In genomic region chr1:110155878-110156522, GRCh38 we compare ENCODE assay signal across 8 cellular contexts. TPM values are rescaled to one million over a fixed set of nuclear protein-coding genes. Genes with fewer than 3 reads are reported as not detected.
DNase-seq lines count a peak whose midpoint lies in the region; ATAC-seq and TF ChIP-seq lines count a peak whose summit lies in the region.

No MANE protein-coding gene starts in this region.

- peak; percentile 55 for ATAC-seq in PC-3
- no peak for ATAC-seq in HG02571 (IDR thresholded peaks at IDR 0.05; ENCODE audit: unreplicated experiment)

- no peaks in the 10 kb centered on the region for H3K9me3 ChIP-seq in PC-3 (ENCODE audit: low read length)

- POLR2A ChIA-PET in PC-3 (lab: Charles Lee; ENCODE audit: unreplicated experiment) = interaction anchor here (0.7 kb wide), 1 partner anchor 215 kb away, joined by 4 read pairs; no protein-coding TSS in a partner anchor

- TF ChIP-seq CTCF in GM10266 (IDR thresholded peaks at IDR 0.05; ENCODE audit: control insufficient read depth, insufficient read depth, low read depth, missing control alignments) (no peak), PC-3 (conservative IDR thresholded peaks at IDR 0.05; ENCODE audit: low read depth, low read length) (no peak)

- H3K9me2 ChIP-seq in PC-3 (replicated peaks; ENCODE audit: low read length) = no peaks in the 10 kb centered on the region

- H3K27me3 ChIP-seq in PC-3 (ENCODE audit: low read length) = peaks cover 41% of the 10 kb centered on the region

- CTCF ChIA-PET in PC-3 (lab: Charles Lee) = interaction anchor here (0.7 kb wide), 1 partner anchor 860 kb away, joined by 5 read pairs; no protein-coding TSS in a partner anchor

- no peaks in the 10 kb centered on the region for H3K36me3 ChIP-seq in PC-3 (ENCODE audit: low read depth, low read length)

- no peak overlapping the region for H3K4me3 ChIP-seq in PC-3 (ENCODE audit: low read length)

- no peak overlapping the region for H3K27ac Mint-ChIP-seq in activated naive CD8-positive, alpha-beta T cell treated with anti-CD3 and anti-CD28 coated beads for 36 hours
- no peak overlapping the region for H3K27ac Mint-ChIP-seq in immature natural killer cell

- no TSS peak for BruUV-seq in PC-3 (replicated peaks; lab: Mats Ljungman, UMichigan)

- no peaks in the 10 kb centered on the region for H3K79me2 ChIP-seq in PC-3 (ENCODE audit: low read length)

- no peaks in the 10 kb centered on the region for H3F3A ChIP-seq in PC-3 (ENCODE audit: low read length, unreplicated experiment)

- H3K27me3 Mint-ChIP-seq in activated naive CD8-positive, alpha-beta T cell treated with anti-CD3 and anti-CD28 coated beads for 36 hours = peaks cover 73% of the 10 kb centered on the region
- peaks cover 9 to 38% (median 10%) of the 10 kb centered on the region in 3 donors for H3K27me3 Mint-ChIP-seq in immature natural killer cell (ENCODE audit: low read depth in 3 of 3)

- no peak overlapping the region for H3K4me2 ChIP-seq in PC-3 (ENCODE audit: low read length)

- no peak overlapping the region for H3K9ac ChIP-seq in PC-3 (ENCODE audit: low read length)

- peak; percentile 73 for DNase-seq in GM10266 (ENCODE audit: extremely low spot score)
- DNase-seq in PC-3 = peak; percentile 62
- DNase-seq in activated naive CD8-positive, alpha-beta T cell treated with anti-CD3 and anti-CD28 coated beads for 36 hours = peak; percentile 46
- peak; percentile 12 to 20 (median 14) for DNase-seq in immature natural killer cell
- DNase-seq in stimulated activated CD8-positive, alpha-beta memory T cell treated with anti-CD3 and anti-CD28 coated beads, Interleukin-4, amount 100 ng/mL, for 48 hours = peak; percentile 74
- DNase-seq in DMS79 treated with DMSO at 0.1 percent for 48 hours (lab: John Stamatoyannopoulos, UW) = no peak
- DNase-seq in SHP77 treated with DMSO at 0.1 percent for 48 hours (lab: John Stamatoyannopoulos, UW) = no peak

- H3K36me3 Mint-ChIP-seq in activated naive CD8-positive, alpha-beta T cell treated with anti-CD3 and anti-CD28 coated beads for 36 hours = no peaks in the 10 kb centered on the region
- peaks cover 0 to 5% (median 3%) of the 10 kb centered on the region in 3 donors for H3K36me3 Mint-ChIP-seq in immature natural killer cell

- no peak overlapping the region for H2AFZ ChIP-seq in PC-3 (ENCODE audit: low read length)

- no peak overlapping the region for H3K4me3 Mint-ChIP-seq in activated naive CD8-positive, alpha-beta T cell treated with anti-CD3 and anti-CD28 coated beads for 36 hours
- no peak overlapping the region for H3K4me3 Mint-ChIP-seq in immature natural killer cell

- H3K27ac ChIP-seq in PC-3 (ENCODE audit: low read length) = no peak overlapping the region

- no peaks in the 10 kb centered on the region for H3K4me1 ChIP-seq in PC-3 (ENCODE audit: insufficient read depth, low read length)

- no peaks in the 10 kb centered on the region for H3K4me1 Mint-ChIP-seq in activated naive CD8-positive, alpha-beta T cell treated with anti-CD3 and anti-CD28 coated beads for 36 hours
- no peaks in the 10 kb centered on the region for H3K4me1 Mint-ChIP-seq in immature natural killer cell

- intact Hi-C loops in PC-3 (cut with micrococcal nuclease) = no loop called here

- no peaks in the 10 kb centered on the region for H3K9me3 Mint-ChIP-seq in activated naive CD8-positive, alpha-beta T cell treated with anti-CD3 and anti-CD28 coated beads for 36 hours
- H3K9me3 Mint-ChIP-seq in immature natural killer cell = no peaks in the 10 kb centered on the region

- no peaks in the 10 kb centered on the region for H4K20me1 ChIP-seq in PC-3 (ENCODE audit: low read length)

RNA-seq across cellular contexts. Expression of gene SLC6A17, which starts 5.7 kb away (rescaled TPM):
- total RNA-seq in PC-3 (2014; rRNA removed) = not detected in 2 replicates
- total RNA-seq in activated naive CD8-positive, alpha-beta T cell treated with anti-CD3 and anti-CD28 coated beads for 36 hours = under 1 TPM; 0.04 to 0.10 TPM
- not detected for polyA plus RNA-seq in immature natural killer cell

RNA-seq across cellular contexts. Expression of gene UBL4B, which starts 43.8 kb away (rescaled TPM):
- total RNA-seq in PC-3 (2014; rRNA removed) = 0.07 TPM in 1 of 2 replicates, not detected in the other
- not detected for total RNA-seq in activated naive CD8-positive, alpha-beta T cell treated with anti-CD3 and anti-CD28 coated beads for 36 hours
- polyA plus RNA-seq in immature natural killer cell = not detected

RNA-seq across cellular contexts. Expression of gene KCNC4, which starts 54.1 kb away (rescaled TPM):
- 1.6 and 3.6 TPM in 2 replicates for total RNA-seq in PC-3 (2014; rRNA removed)
- 1 to 10 TPM; 6.9 to 8.0 TPM for total RNA-seq in activated naive CD8-positive, alpha-beta T cell treated with anti-CD3 and anti-CD28 coated beads for 36 hours
- polyA plus RNA-seq in immature natural killer cell = under 1 TPM; 0.18 to 0.48 (median 0.47) TPM

Comparison
In these comparisons a context has a peak if more than half of its experiments do, and no peak if none do; other contexts are left out.
1. DNase-seq: peak in GM10266 (single experiment), PC-3 (single experiment), activated naive CD8-positive, alpha-beta T cell treated with anti-CD3 and anti-CD28 coated beads for 36 hours (single experiment), immature natural killer cell (3 of 3) and stimulated activated CD8-positive, alpha-beta memory T cell treated with anti-CD3 and anti-CD28 coated beads, Interleukin-4, amount 100 ng/mL, for 48 hours (single experiment); none in DMS79 treated with DMSO at 0.1 percent for 48 hours (single experiment) and SHP77 treated with DMSO at 0.1 percent for 48 hours (single experiment).